In the genomic region with DNA sequence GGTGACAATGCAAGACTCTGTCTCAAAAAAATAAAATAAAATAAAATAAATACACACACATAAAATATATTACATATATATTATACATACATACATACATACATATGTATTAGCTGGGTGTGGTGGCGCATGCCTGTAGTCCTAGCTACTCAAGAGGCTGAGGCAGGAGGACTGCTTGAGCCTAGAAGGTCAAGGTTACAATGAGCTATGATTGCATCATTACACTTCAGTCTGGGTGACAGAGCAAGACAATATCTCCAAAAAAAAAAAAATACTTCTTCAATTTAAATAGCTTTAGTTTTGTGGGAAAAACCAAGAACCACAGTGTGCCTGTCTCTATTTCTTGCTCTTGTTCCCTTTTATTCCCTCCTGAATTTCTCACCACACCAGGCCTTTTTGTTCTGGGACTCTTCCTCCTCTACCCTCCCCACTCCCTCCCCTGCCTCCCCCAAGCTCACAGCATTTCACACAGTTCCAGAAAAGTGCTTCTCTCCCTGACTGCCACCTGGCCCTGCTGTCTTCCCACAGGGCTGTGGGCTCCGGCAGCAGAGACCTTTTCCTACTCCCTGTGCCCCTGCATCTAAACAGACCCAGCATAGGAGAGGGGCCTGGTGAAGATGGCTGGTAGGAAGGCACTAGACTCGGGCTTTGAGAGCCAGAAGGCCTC, we compare ENCODE assay signal across 8 cellular contexts. TPM values are rescaled to one million over a fixed set of nuclear protein-coding genes. Genes with fewer than 3 reads are reported as not detected.
A peak's percentile ranks its signal among the peaks of the same experiment; 100 is the strongest.
DNase-seq lines count a peak whose midpoint lies in the region; ATAC-seq and TF ChIP-seq lines count a peak whose summit lies in the region.

No MANE protein-coding gene starts in this region.

- DNase-seq in G401 (ENCODE audit: low spot score): peak; percentile 36
- DNase-seq in Peyer's patch: no peak
- DNase-seq in medulla oblongata (ENCODE audit: extremely low spot score): peak; percentile 43
- no peak for DNase-seq in NCI-H146 (lab: John Stamatoyannopoulos, UW)
- DNase-seq in NCI-H524 treated with DMSO at 0.1 percent for 48 hours (lab: John Stamatoyannopoulos, UW): no peak
- no peak for DNase-seq in right cardiac atrium
- DNase-seq in NCI-H1092 treated with DMSO at 0.1 percent for 48 hours (lab: John Stamatoyannopoulos, UW): no peak

- H3K4me1 ChIP-seq in Peyer's patch: peaks cover 0 to 5% (median 0%) of the 10 kb centered on the region in 4 donors
- H3K4me1 ChIP-seq in right cardiac atrium (ENCODE audit: control insufficient read depth, insufficient read depth, low read length): no peaks in the 10 kb centered on the region

- TF ChIP-seq CTCF in Peyer's patch (IDR thresholded peaks at IDR 0.05): no peak

- H3K4me3 ChIP-seq in Peyer's patch (peak overlapping the region in 1 of 4 donors; percentile 12), right cardiac atrium (ENCODE audit: low read length) (no peak overlapping the region)

- H3K36me3 ChIP-seq in Peyer's patch: no peaks in the 10 kb centered on the region

- in situ Hi-C loops in G401 (cut with HindIII; ENCODE audit: low sequenced_read_pairs): no loop called here

- WGBS in right cardiac atrium: 64% methylated on average over 3 of the region's 3 CpGs

- TF ChIP-seq POLR2A in Peyer's patch (IDR thresholded peaks at IDR 0.05): no peak

- H3K9me3 ChIP-seq in Peyer's patch (no peaks in the 10 kb centered on the region), right cardiac atrium (ENCODE audit: control insufficient read depth, low read length) (no peaks in the 10 kb centered on the region)

- H3K27ac ChIP-seq in Peyer's patch: peak overlapping the region in 3 of 4 donors; percentile 22 to 38 (median 26)
- no peak overlapping the region for H3K27ac ChIP-seq in right cardiac atrium (ENCODE audit: low read length)

- peak; percentile 15 for ATAC-seq in GM21717 (IDR thresholded peaks at IDR 0.05; ENCODE audit: unreplicated experiment)
- ATAC-seq in right cardiac atrium: no peak

- intact Hi-C loops in right cardiac atrium (cut with DNase I): no loop called here

- H3K27me3 ChIP-seq in Peyer's patch (no peaks in the 10 kb centered on the region), right cardiac atrium (ENCODE audit: control insufficient read depth, insufficient read depth) (no peaks in the 10 kb centered on the region)

RNA-seq across cellular contexts. Expression of gene C20orf203, which starts 1.3 kb away (rescaled TPM):
- total RNA-seq in G401 (2014; rRNA removed; shearing (Covaris generic)): not detected in 2 replicates
- total RNA-seq in Peyer's patch: not detected
- total RNA-seq in right cardiac atrium: under 1 TPM in 1 of 4 donors, not detected in 3; 0.06 TPM
- not detected for polyA plus RNA-seq in right cardiac atrium

Comparison
In these comparisons a context has a peak if more than half of its experiments do, and no peak if none do; other contexts are left out.
1. DNase-seq: peak in G401 (single experiment) and medulla oblongata (single experiment); none in Peyer's patch (0 of 3), NCI-H146 (single experiment), NCI-H524 treated with DMSO at 0.1 percent for 48 hours (single experiment), right cardiac atrium (0 of 3) and NCI-H1092 treated with DMSO at 0.1 percent for 48 hours (single experiment).